Comparison of ENCODE assay signal across 26 cellular contexts in the genomic region with DNA sequence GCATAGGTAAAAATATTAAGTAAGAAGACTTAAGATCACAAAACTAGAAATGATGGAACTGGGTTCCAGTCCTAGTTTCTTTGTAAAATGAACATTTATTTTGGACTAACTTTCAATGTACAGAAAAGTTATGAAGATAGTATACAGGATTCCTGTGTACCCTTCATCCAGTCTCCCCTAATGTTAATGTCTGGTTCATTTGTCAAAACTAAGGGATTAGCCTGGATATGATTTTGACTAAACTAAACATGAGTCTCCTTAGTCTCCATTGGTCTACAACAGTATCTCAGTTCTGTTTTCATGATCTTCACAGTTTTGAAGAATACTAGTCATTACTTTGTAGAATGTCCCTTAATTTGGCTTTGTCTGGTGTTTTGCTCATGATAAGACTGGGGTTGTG.
"Had no signal": no experiment of that assay in that cellular context is flagged by ENCODE, and none has a peak within 500 bp of the region (broad histone marks: within the 10 kb centered on the region; RNA-seq: fewer than 3 reads in every experiment).

No MANE protein-coding gene starts in this region.

- H3K4me1 ChIP-seq: neural progenitor cell, pancreas, right lobe of liver, tibial nerve had no signal

- H3K9me3 ChIP-seq: pancreas, psoas muscle, right lobe of liver, sigmoid colon, stomach, thoracic aorta, thyroid gland, tibial nerve, upper lobe of left lung, vagina had no signal

- H3K36me3 ChIP-seq: neural progenitor cell, pancreas, sigmoid colon, thoracic aorta, thyroid gland, upper lobe of left lung, vagina had no signal

- H3K4me1 Mint-ChIP-seq: nephron had no signal

- ATAC-seq: naive thymus-derived CD4-positive, alpha-beta T cell; natural killer cell; pancreas; psoas muscle; right cardiac atrium; right lobe of liver; stimulated activated effector memory CD8-positive, alpha-beta T cell treated with anti-CD3 and anti-CD28 coated beads, Interleukin-12 subunit alpha, Interleukin-12 subunit beta, amount 100 ng/mL, for 72 hours; stimulated activated naive B cell treated with anti-CD40 and anti-IgM and Interleukin-4, amounts not matched to agents 10 μg/mL and 1 μg/mL and 100 μg/mL, for 72 hours had no signal

- H3K9me3 Mint-ChIP-seq: naive thymus-derived CD4-positive, alpha-beta T cell; natural killer cell; nephron; stimulated activated effector memory CD8-positive, alpha-beta T cell treated with anti-CD3 and anti-CD28 coated beads, Interleukin-12 subunit alpha, Interleukin-12 subunit beta, amount 100 ng/mL, for 72 hours; stimulated activated naive B cell treated with anti-CD40 and anti-IgM and Interleukin-4, amounts not matched to agents 10 μg/mL and 1 μg/mL and 100 μg/mL, for 72 hours; stimulated activated naive CD8-positive, alpha-beta T cell treated with anti-CD3 and anti-CD28 coated beads, Interleukin-15, Interleukin-2, amounts not matched to agents 100 ng/mL and 50 ng/mL, for 24 hours had no signal

- DNase-seq: naive thymus-derived CD4-positive, alpha-beta T cell; natural killer cell; nucleus accumbens; pancreas; psoas muscle; right cardiac atrium; right lobe of liver; sigmoid colon; small intestine; stimulated activated CD4-positive, alpha-beta T cell treated with anti-CD3 and anti-CD28 coated beads, Interleukin-15, amount 100 ng/mL, for 24 hours; stimulated activated CD4-positive, alpha-beta T cell treated with anti-CD3 and anti-CD28 coated beads, Interleukin-2, amount 100 ng/mL, for 24 hours; stimulated activated CD4-positive, alpha-beta T cell treated with anti-CD3 and anti-CD28 coated beads, Interleukin-2, amount 100 ng/mL, for 48 hours; stimulated activated CD4-positive, alpha-beta T cell treated with anti-CD3 and anti-CD28 coated beads, Interleukin-4, amount 100 ng/mL, for 24 hours; stimulated activated naive B cell treated with anti-CD40 and anti-IgM and Interleukin-4, amounts not matched to agents 10 μg/mL and 1 μg/mL and 100 μg/mL, for 72 hours; stimulated activated naive CD4-positive, alpha-beta T cell treated with Interleukin-2 at 50 U/mL for 16 hours; stomach; thyroid gland; trophoblast cell; upper lobe of left lung had no signal

- H3K4me3 ChIP-seq: neural progenitor cell, pancreas, psoas muscle, right lobe of liver, sigmoid colon, stomach, thoracic aorta, thyroid gland, tibial nerve, upper lobe of left lung, vagina had no signal

- H3K27ac Mint-ChIP-seq: naive thymus-derived CD4-positive, alpha-beta T cell; natural killer cell; nephron; stimulated activated effector memory CD8-positive, alpha-beta T cell treated with anti-CD3 and anti-CD28 coated beads, Interleukin-12 subunit alpha, Interleukin-12 subunit beta, amount 100 ng/mL, for 72 hours; stimulated activated naive B cell treated with anti-CD40 and anti-IgM and Interleukin-4, amounts not matched to agents 10 μg/mL and 1 μg/mL and 100 μg/mL, for 72 hours; stimulated activated naive CD8-positive, alpha-beta T cell treated with anti-CD3 and anti-CD28 coated beads, Interleukin-15, Interleukin-2, amounts not matched to agents 100 ng/mL and 50 ng/mL, for 24 hours had no signal

- H3K27ac ChIP-seq: neural progenitor cell, pancreas, psoas muscle, right lobe of liver, sigmoid colon, stomach, thoracic aorta, thyroid gland, tibial nerve, upper lobe of left lung, vagina had no signal

- H3K4me3 Mint-ChIP-seq: naive thymus-derived CD4-positive, alpha-beta T cell; natural killer cell; nephron; neural progenitor cell; stimulated activated effector memory CD8-positive, alpha-beta T cell treated with anti-CD3 and anti-CD28 coated beads, Interleukin-12 subunit alpha, Interleukin-12 subunit beta, amount 100 ng/mL, for 72 hours; stimulated activated naive B cell treated with anti-CD40 and anti-IgM and Interleukin-4, amounts not matched to agents 10 μg/mL and 1 μg/mL and 100 μg/mL, for 72 hours; stimulated activated naive CD8-positive, alpha-beta T cell treated with anti-CD3 and anti-CD28 coated beads, Interleukin-15, Interleukin-2, amounts not matched to agents 100 ng/mL and 50 ng/mL, for 24 hours had no signal

- H3K36me3 Mint-ChIP-seq: natural killer cell had no signal

- H3K27me3 Mint-ChIP-seq: naive thymus-derived CD4-positive, alpha-beta T cell; stimulated activated naive B cell treated with anti-CD40 and anti-IgM and Interleukin-4, amounts not matched to agents 10 μg/mL and 1 μg/mL and 100 μg/mL, for 72 hours; stimulated activated naive CD8-positive, alpha-beta T cell treated with anti-CD3 and anti-CD28 coated beads, Interleukin-15, Interleukin-2, amounts not matched to agents 100 ng/mL and 50 ng/mL, for 24 hours had no signal
